1 cellular context compared by ENCODE assay signal in genomic region chr1:81801032-81801833, GRCh38.
TF ChIP-seq lines count a peak whose summit lies in the region.

No MANE protein-coding gene starts in this region.

TF ChIP-seq in HepG2, 621 proteins besides CTCF, POLR2A, EP300 and RAD21 (continued from another document and continues in another):
- TF ChIP-seq USF2 (IDR thresholded peaks at IDR 0.05; ENCODE audit: low read depth, low read length) (no peak), USF2 (CRISPR knock-in tag; IDR thresholded peaks at IDR 0.05; ENCODE audit: borderline replicate concordance) (no peak), HMGXB3 (CRISPR knock-in tag; IDR thresholded peaks at IDR 0.05; ENCODE audit: borderline replicate concordance) (no peak), GMEB1 (CRISPR knock-in tag; IDR thresholded peaks at IDR 0.05; ENCODE audit: borderline replicate concordance) (no peak), NFE2 (CRISPR knock-in tag; IDR thresholded peaks at IDR 0.05) (no peak), ETV5 (CRISPR knock-in tag; IDR thresholded peaks at IDR 0.05; ENCODE audit: borderline replicate concordance) (no peak), ZNF574 (CRISPR knock-in tag; IDR thresholded peaks at IDR 0.05) (0 out of 2 replicates have a peak, but pooled peaks have one; percentile 17), HBP1 (CRISPR knock-in tag; IDR thresholded peaks at IDR 0.05; ENCODE audit: low read depth) (no peak), ZNF354B (CRISPR knock-in tag; IDR thresholded peaks at IDR 0.05) (no peak), ZNF644 (CRISPR knock-in tag; IDR thresholded peaks at IDR 0.05; ENCODE audit: low read depth) (no peak), FOXP4 (CRISPR knock-in tag; IDR thresholded peaks at IDR 0.05) (no peak), MXD3 (CRISPR knock-in tag; IDR thresholded peaks at IDR 0.05) (0 out of 2 replicates have a peak, but pooled peaks have one; percentile 21), KDM5A (IDR thresholded peaks at IDR 0.05; ENCODE audit: borderline replicate concordance, low read length) (no peak), ZNF775 (CRISPR knock-in tag; IDR thresholded peaks at IDR 0.05; ENCODE audit: borderline replicate concordance) (no peak), ZNF607 (CRISPR knock-in tag; IDR thresholded peaks at IDR 0.05; ENCODE audit: borderline replicate concordance) (no peak), MTA1 (CRISPR knock-in tag; IDR thresholded peaks at IDR 0.05; ENCODE audit: borderline replicate concordance) (no peak), FOXP1 (IDR thresholded peaks at IDR 0.05) (no peak), FOXP1 (CRISPR knock-in tag; IDR thresholded peaks at IDR 0.05) (no peak), ZNF101 (CRISPR knock-in tag; IDR thresholded peaks at IDR 0.05; ENCODE audit: borderline replicate concordance, low read depth) (no peak), NAIF1 (CRISPR knock-in tag; IDR thresholded peaks at IDR 0.05; ENCODE audit: borderline replicate concordance) (no peak), HIC2 (CRISPR knock-in tag; IDR thresholded peaks at IDR 0.05; ENCODE audit: low read depth) (no peak), ZNF296 (CRISPR knock-in tag; conservative IDR thresholded peaks at IDR 0.05) (no peak), ZFX (CRISPR knock-in tag; IDR thresholded peaks at IDR 0.05; ENCODE audit: low read depth) (peak; percentile 34; the same call in 1 of the 2 replicates), TAF1 (CRISPR knock-in tag; IDR thresholded peaks at IDR 0.05) (peak; percentile 73), RBFOX2 (IDR thresholded peaks at IDR 0.05; ENCODE audit: low read depth, low read length) (peak; percentile 63; the same call in 1 of the 2 replicates), ATF7-NPFF (CRISPR knock-in tag; IDR thresholded peaks at IDR 0.05; ENCODE audit: low read depth) (no peak), SIX1 (CRISPR knock-in tag; IDR thresholded peaks at IDR 0.05; ENCODE audit: borderline replicate concordance) (no peak), STAT6 (CRISPR knock-in tag; IDR thresholded peaks at IDR 0.05; ENCODE audit: borderline replicate concordance) (no peak), NCOA2 (CRISPR knock-in tag; IDR thresholded peaks at IDR 0.05) (no peak), ZNF468 (CRISPR knock-in tag; IDR thresholded peaks at IDR 0.05) (no peak), PCBP1 (IDR thresholded peaks at IDR 0.05; ENCODE audit: borderline replicate concordance, low read depth, low read length) (no peak), NFE2L1 (CRISPR knock-in tag; IDR thresholded peaks at IDR 0.05; ENCODE audit: borderline replicate concordance) (no peak), TBL1XR1 (IDR thresholded peaks at IDR 0.05; ENCODE audit: borderline replicate concordance, low read length, partially characterized antibody) (no peak), ZNF333 (CRISPR knock-in tag; IDR thresholded peaks at IDR 0.05; ENCODE audit: borderline replicate concordance) (no peak), NCOR1 (IDR thresholded peaks at IDR 0.05; ENCODE audit: borderline replicate concordance, low read length) (no peak), TRIM22 (IDR thresholded peaks at IDR 0.05) (no peak)
